In the genomic region with DNA sequence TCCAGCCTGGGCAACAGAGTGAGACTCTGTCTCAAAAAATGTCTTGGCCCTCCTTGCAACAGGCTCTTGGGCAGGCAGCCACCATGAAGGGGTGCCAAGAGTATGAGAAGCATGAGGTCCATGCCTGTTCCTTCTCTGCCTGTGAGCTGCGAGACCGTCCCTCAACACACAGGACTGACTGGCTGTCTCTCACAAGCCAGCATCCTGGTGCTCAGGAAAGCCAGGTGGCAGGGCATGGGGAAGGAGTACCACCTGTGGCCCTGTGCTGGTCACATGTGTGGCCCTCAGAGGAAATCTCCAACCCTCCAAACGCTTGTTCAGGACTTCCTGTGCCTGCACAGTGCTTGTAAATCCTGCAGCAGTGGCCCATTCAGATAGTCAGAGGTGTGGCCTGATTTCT, we compare ENCODE assay signal across 18 cellular contexts.
DNase-seq lines count a peak whose midpoint lies in the region; ATAC-seq and TF ChIP-seq lines count a peak whose summit lies in the region.
"Had no signal": no experiment of that assay in that cellular context is flagged by ENCODE, and none has a peak within 500 bp of the region (broad histone marks: within the 10 kb centered on the region; RNA-seq: fewer than 3 reads in every experiment).

No MANE protein-coding gene starts in this region.

- no peak for TF ChIP-seq CTCF in DOHH2 (IDR thresholded peaks at IDR 0.05; ENCODE audit: low read depth, low read length, poor library complexity, severe bottlenecking)
- TF ChIP-seq CTCF in OCI-LY7 (conservative IDR thresholded peaks at IDR 0.05; ENCODE audit: low read length), result no peak
- TF ChIP-seq CTCF in sigmoid colon (IDR thresholded peaks at IDR 0.05), result no peak
- TF ChIP-seq CTCF in brain microvascular endothelial cell (IDR thresholded peaks at IDR 0.05; ENCODE audit: low read depth, low read length, missing control alignments), result no peak
- no peak for TF ChIP-seq CTCF in GM13977 (IDR thresholded peaks at IDR 0.05; ENCODE audit: extremely low read depth, insufficient read depth, missing control alignments)

- H3K9me2 ChIP-seq in DOHH2 (replicated peaks; ENCODE audit: control insufficient read depth, low read length), result no peaks in the 10 kb centered on the region
- H3K9me2 ChIP-seq in OCI-LY7 (ENCODE audit: insufficient read depth, low read length), result no peaks in the 10 kb centered on the region
- H3K9me2 ChIP-seq: SK-N-SH had no signal

- no peak overlapping the region for H2AFZ ChIP-seq in OCI-LY7 (ENCODE audit: low read length)
- H2AFZ ChIP-seq: GM23248 had no signal

- no peaks in the 10 kb centered on the region for H3K27me3 ChIP-seq in DOHH2 (ENCODE audit: control insufficient read depth, low read length)
- no peaks in the 10 kb centered on the region for H3K27me3 ChIP-seq in sigmoid colon
- no peaks in the 10 kb centered on the region for H3K27me3 ChIP-seq in brain microvascular endothelial cell (replicated peaks)

- H3K4me1 ChIP-seq in DOHH2 (ENCODE audit: control insufficient read depth, low read length) (peaks cover 56% of the 10 kb centered on the region), OCI-LY7 (ENCODE audit: insufficient read depth, low read length, poor library complexity, severe bottlenecking) (peaks cover 46% of the 10 kb centered on the region), sigmoid colon (peaks cover 0 to 59% (median 52%) of the 10 kb centered on the region in 4 donors)

- intact Hi-C loops in OCI-LY7 (cut with micrococcal nuclease; ENCODE audit: unreplicated experiment), result no loop called here
- intact Hi-C loops in sigmoid colon (cut with DNase I), result no loop called here

- TF ChIP-seq EP300 in sigmoid colon (IDR thresholded peaks at IDR 0.05), result no peak

- H3K79me2 ChIP-seq in DOHH2 (ENCODE audit: control insufficient read depth, low read length), result peaks cover 54% of the 10 kb centered on the region
- no peaks in the 10 kb centered on the region for H3K79me2 ChIP-seq in OCI-LY7 (ENCODE audit: insufficient read depth, low read depth, low read length)

- TF ChIP-seq POLR2A in sigmoid colon (IDR thresholded peaks at IDR 0.05), result no peak

- H3F3A ChIP-seq in DOHH2 (ENCODE audit: control insufficient read depth, insufficient read depth), result no peaks in the 10 kb centered on the region; the same call in 1 of the 2 replicates

- in situ Hi-C loops in brain microvascular endothelial cell (cut with HindIII; ENCODE audit: low pct_ligation_motif_present, low sequenced_read_pairs) (no loop called here), GM13977 (cut with MboI; ENCODE audit: low pct_unique_long_range_greater_than_20kb, low sequenced_read_pairs, unreplicated experiment) (no loop called here)

- CTCF ChIA-PET in OCI-LY7 (lab: Charles Lee; ENCODE audit: unreplicated experiment), result interaction anchor here (0.5 kb wide), 1 partner anchor 39 kb away, joined by 3 read pairs; no protein-coding TSS in a partner anchor

- no TSS peak for BruUV-seq in OCI-LY7 (replicated peaks; lab: Mats Ljungman, UMichigan)

- H3K27ac ChIP-seq in DOHH2 (ENCODE audit: low read depth, low read length) (peak overlapping the region; percentile 42), OCI-LY7 (ENCODE audit: low read depth, low read length, poor library complexity, severe bottlenecking) (peak overlapping the region; percentile 28), sigmoid colon (peak overlapping the region in 2 of 4 donors; percentile 2 to 9), brain microvascular endothelial cell (no peak overlapping the region)
- H3K27ac ChIP-seq: GM23248 had no signal

- no peaks in the 10 kb centered on the region for H4K20me1 ChIP-seq in DOHH2 (ENCODE audit: control insufficient read depth, insufficient read depth, low read depth, low read length)
- peaks cover 6% of the 10 kb centered on the region for H4K20me1 ChIP-seq in OCI-LY7 (ENCODE audit: insufficient read depth, low read length)

- ATAC-seq in GM18519 (IDR thresholded peaks at IDR 0.05; ENCODE audit: low FRiP score, unreplicated experiment), result no peak
- ATAC-seq: HCT116, Panc1 had no signal

- DNase-seq in OCI-LY7 (ENCODE audit: low spot score) (peak; percentile 72), fibroblast of gingiva (ENCODE audit: low read depth) (peak; percentile 8), sigmoid colon (peak; percentile 69), brain microvascular endothelial cell (no peak), GM13977 (ENCODE audit: low spot score) (no peak)
- DNase-seq: ACHN; CD4-positive, alpha-beta T cell; GM23248; NCI-H1436 treated with DMSO at 0.1 percent for 48 hours; NCI-H2081; NCI-H510A; NCI-H774; SHP77; SK-N-SH had no signal

- peak overlapping the region; percentile 3; the same call in 1 of the 2 replicates for H3K4me3 ChIP-seq in DOHH2 (ENCODE audit: low read length)
- H3K4me3 ChIP-seq in OCI-LY7 (ENCODE audit: low read depth, low read length, poor library complexity, severe bottlenecking), result no peak overlapping the region
- H3K4me3 ChIP-seq in sigmoid colon, result no peak overlapping the region
- H3K4me3 ChIP-seq in brain microvascular endothelial cell (ENCODE audit: low read depth, low read length), result no peak overlapping the region
- H3K4me3 ChIP-seq: GM23248 had no signal

- peak overlapping the region; percentile 55 for H3K4me2 ChIP-seq in DOHH2 (ENCODE audit: low read length)
- peak overlapping the region; percentile 44 for H3K4me2 ChIP-seq in OCI-LY7 (ENCODE audit: low read length)
- H3K4me2 ChIP-seq: SK-N-SH had no signal

- H3K36me3 ChIP-seq in DOHH2 (ENCODE audit: control insufficient read depth, low read length) (peaks cover 48% of the 10 kb centered on the region), OCI-LY7 (ENCODE audit: insufficient read depth, low read length) (peaks cover 62% of the 10 kb centered on the region), sigmoid colon (no peaks in the 10 kb centered on the region), brain microvascular endothelial cell (replicated peaks) (no peaks in the 10 kb centered on the region)

- POLR2A ChIA-PET in OCI-LY7 (lab: Charles Lee), result no interaction called here

- 66 to 84% methylated on average over 3 of the region's 3 CpGs for WGBS in sigmoid colon, 2 donors

- H3K9me3 ChIP-seq in DOHH2 (ENCODE audit: control insufficient read depth, insufficient read depth, low read length) (no peaks in the 10 kb centered on the region), OCI-LY7 (ENCODE audit: low read length) (no peaks in the 10 kb centered on the region), sigmoid colon (no peaks in the 10 kb centered on the region)
- H3K9me3 ChIP-seq: SK-N-SH had no signal

Comparison
In these comparisons a context has a peak if more than half of its experiments do, and no peak if none do; other contexts are left out.
1. DNase-seq: peak in OCI-LY7 (single experiment), fibroblast of gingiva (single experiment) and sigmoid colon (single experiment); none in brain microvascular endothelial cell (single experiment) and GM13977 (single experiment).